Comparison of ENCODE assay signal across 20 cellular contexts in the genomic region with DNA sequence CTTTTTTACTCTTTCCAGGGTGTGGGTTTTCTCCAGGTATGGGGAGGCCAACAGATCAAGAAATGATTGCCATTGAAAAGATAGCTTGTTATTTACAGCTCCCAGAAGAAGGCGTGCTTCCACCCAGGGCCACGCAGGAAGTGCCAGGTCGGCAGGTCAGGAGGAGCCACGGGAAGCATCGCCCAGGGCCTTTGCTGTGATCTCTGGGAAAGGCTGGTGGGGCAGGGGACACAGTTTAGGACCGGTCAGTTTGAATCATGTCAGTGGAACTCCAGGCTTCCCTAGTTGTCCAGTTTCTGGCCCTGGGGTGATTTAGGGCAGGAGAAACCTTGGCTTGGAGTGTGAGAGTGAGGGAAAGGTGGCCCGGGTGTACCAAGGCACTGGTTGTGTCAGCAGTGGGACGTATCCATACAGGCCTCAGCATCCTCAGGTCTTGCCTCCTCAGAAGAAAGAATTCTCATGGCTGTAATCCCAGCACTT. TPM values are rescaled to one million over a fixed set of nuclear protein-coding genes. Genes with fewer than 3 reads are reported as not detected.
"Had no signal": no experiment of that assay in that cellular context is flagged by ENCODE, and none has a peak within 500 bp of the region (broad histone marks: within the 10 kb centered on the region; RNA-seq: fewer than 3 reads in every experiment).

No MANE protein-coding gene starts in this region.

- H3K27me3 ChIP-seq: heart left ventricle had no signal

- H3K27ac ChIP-seq: epithelial cell of prostate, stomach, thoracic aorta had no signal

- DNase-seq: activated CD4-positive, alpha-beta T cell treated with anti-CD3 and anti-CD28 coated beads for 4 hours; activated naive CD4-positive, alpha-beta T cell; foreskin melanocyte; heart left ventricle; left cardiac atrium; small intestine; stomach had no signal

- H3K9me3 Mint-ChIP-seq: T-helper 1 cell treated with Interleukin-12 subunit alpha and Interleukin-12 subunit beta and Interleukin-4 antibody, amounts not matched to agents 30 μg/mL and 1 μg/mL, for 36 hours had no signal

- H3K9me3 ChIP-seq: heart left ventricle, stomach, thoracic aorta had no signal

- H3K4me3 Mint-ChIP-seq: T-helper 1 cell treated with Interleukin-12 subunit alpha and Interleukin-12 subunit beta and Interleukin-4 antibody, amounts not matched to agents 30 μg/mL and 1 μg/mL, for 36 hours had no signal

- H3K27ac Mint-ChIP-seq: T-helper 1 cell treated with Interleukin-12 subunit alpha and Interleukin-12 subunit beta and Interleukin-4 antibody, amounts not matched to agents 30 μg/mL and 1 μg/mL, for 36 hours had no signal

- H3K36me3 ChIP-seq: stomach, thoracic aorta had no signal

- H3K36me3 Mint-ChIP-seq: naive thymus-derived CD8-positive, alpha-beta T cell had no signal

- H3K4me3 ChIP-seq: heart left ventricle, mucosa of descending colon, stomach, thoracic aorta had no signal

- ATAC-seq: mucosa of descending colon; naive thymus-derived CD8-positive, alpha-beta T cell had no signal

RNA-seq across cellular contexts. Expression of a gene that starts 11.4 kb away (rescaled TPM):
- total RNA-seq: cerebellum; dermis blood vessel endothelial cell; naive thymus-derived CD8-positive, alpha-beta T cell had no signal
- polyA plus RNA-seq: naive thymus-derived CD8-positive, alpha-beta T cell had no signal

RNA-seq across cellular contexts. Expression of a gene that starts 38.0 kb away (rescaled TPM):
- total RNA-seq: cerebellum; dermis blood vessel endothelial cell; fibroblast of lung; left cardiac atrium; lung microvascular endothelial cell; naive thymus-derived CD8-positive, alpha-beta T cell; posterior vena cava; right cardiac atrium; stomach; thoracic aorta; ureter had no signal
- polyA plus RNA-seq: aorta; fibroblast of lung; heart left ventricle; naive thymus-derived CD8-positive, alpha-beta T cell; right cardiac atrium had no signal

RNA-seq across cellular contexts. Expression of a gene that starts 57.8 kb away (rescaled TPM):
- total RNA-seq: aorta; cerebellum; dermis blood vessel endothelial cell; fibroblast of lung; heart left ventricle; left cardiac atrium; lung microvascular endothelial cell; naive thymus-derived CD8-positive, alpha-beta T cell; posterior vena cava; right cardiac atrium; thoracic aorta had no signal
- polyA plus RNA-seq: fibroblast of lung; heart left ventricle; naive thymus-derived CD8-positive, alpha-beta T cell; right cardiac atrium; stomach had no signal
